In the genomic region with DNA sequence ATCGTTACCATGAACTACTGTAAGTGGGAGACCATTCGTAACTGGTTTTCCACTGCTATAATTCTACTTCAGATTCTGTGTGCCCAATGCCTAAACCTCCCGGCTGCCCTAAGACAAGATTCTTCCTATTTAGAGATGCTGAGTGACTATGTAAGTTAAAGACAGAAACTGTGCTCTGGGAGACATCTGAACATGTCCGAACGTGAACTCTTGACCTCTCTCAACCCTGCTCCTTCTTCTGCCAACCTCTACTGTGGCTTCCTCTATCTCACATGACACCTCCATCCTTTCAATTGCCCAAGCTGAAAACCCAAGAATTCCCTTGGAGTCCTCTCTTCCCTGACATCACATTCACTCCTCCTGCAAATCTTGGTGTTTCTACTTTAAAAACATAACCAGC, we compare ENCODE assay signal across 20 cellular contexts.
"Had no signal": no experiment of that assay in that cellular context is flagged by ENCODE, and none has a peak within 500 bp of the region (broad histone marks: within the 10 kb centered on the region; RNA-seq: fewer than 3 reads in every experiment).

No MANE protein-coding gene starts in this region.

- H3K27ac ChIP-seq: heart right ventricle, lower lobe of right lung, tibial artery had no signal

- H3K4me1 Mint-ChIP-seq: activated CD4-positive, alpha-beta T cell treated with anti-CD3 and anti-CD28 coated beads, Interleukin-2, amount 10 ng/mL, durations not matched to agents 7 days and 5 days; activated naive CD8-positive, alpha-beta T cell treated with anti-CD3 and anti-CD28 coated beads, Interleukin-2, amount 50 U/mL, for 24 hours had no signal

- H3K9me3 ChIP-seq: lower lobe of right lung, mucosa of descending colon, tibial artery had no signal

- H3K4me3 Mint-ChIP-seq: activated CD4-positive, alpha-beta T cell treated with anti-CD3 and anti-CD28 coated beads, Interleukin-2, amount 10 ng/mL, durations not matched to agents 7 days and 5 days; activated CD8-positive, alpha-beta memory T cell treated with anti-CD3 and anti-CD28 coated beads, Interleukin-2, amount 10 ng/mL, durations not matched to agents 7 days and 5 days; activated CD8-positive, alpha-beta T cell treated with anti-CD3 and anti-CD28 coated beads for 36 hours; activated naive CD8-positive, alpha-beta T cell treated with anti-CD3 and anti-CD28 coated beads, Interleukin-2, amount 50 U/mL, for 24 hours; dendritic cell treated with granulocyte-macrophage colony-stimulating factor and Interleukin-4, amounts not matched to agents 40 ng/mL and 50 ng/mL, for 4 days; T-helper 17 cell had no signal

- DNase-seq: activated CD4-positive, alpha-beta T cell treated with anti-CD3 and anti-CD28 coated beads, Interleukin-2, amount 10 ng/mL, durations not matched to agents 7 days and 5 days; activated CD8-positive, alpha-beta memory T cell treated with anti-CD3 and anti-CD28 coated beads, Interleukin-2, amount 10 ng/mL, durations not matched to agents 7 days and 5 days; activated CD8-positive, alpha-beta T cell treated with anti-CD3 and anti-CD28 coated beads for 36 hours; activated gamma-delta T cell; activated naive CD4-positive, alpha-beta T cell treated with anti-CD3 and anti-CD28 coated beads, Interleukin-2, amount 50 U/mL, for 16 hours; activated naive CD8-positive, alpha-beta T cell treated with anti-CD3 and anti-CD28 coated beads, Interleukin-2, amount 50 U/mL, for 24 hours; activated T-cell treated with anti-CD3 and anti-CD28 coated beads for 4 hours; effector CD4-positive, alpha-beta T cell; erythroblast; foreskin fibroblast; heart right ventricle; lower lobe of right lung; mesendoderm; mucosa of descending colon; stimulated activated CD4-positive, alpha-beta T cell treated with anti-CD3 and anti-CD28 coated beads, Interleukin-2, amount 100 ng/mL, for 48 hours; stimulated activated CD8-positive, alpha-beta memory T cell treated with anti-CD3 and anti-CD28 coated beads, Interleukin-4, amount 100 ng/mL, for 48 hours; stimulated activated naive CD4-positive, alpha-beta T cell treated with Interleukin-2 at 50 U/mL for 16 hours; T-helper 17 cell; tibial artery had no signal

- H3K4me3 ChIP-seq: heart right ventricle, lower lobe of right lung, mucosa of descending colon, tibial artery had no signal

- H3K27ac Mint-ChIP-seq: activated CD4-positive, alpha-beta T cell treated with anti-CD3 and anti-CD28 coated beads, Interleukin-2, amount 10 ng/mL, durations not matched to agents 7 days and 5 days; activated CD8-positive, alpha-beta memory T cell treated with anti-CD3 and anti-CD28 coated beads, Interleukin-2, amount 10 ng/mL, durations not matched to agents 7 days and 5 days; activated CD8-positive, alpha-beta T cell treated with anti-CD3 and anti-CD28 coated beads for 36 hours; activated naive CD8-positive, alpha-beta T cell treated with anti-CD3 and anti-CD28 coated beads, Interleukin-2, amount 50 U/mL, for 24 hours; dendritic cell treated with granulocyte-macrophage colony-stimulating factor and Interleukin-4, amounts not matched to agents 40 ng/mL and 50 ng/mL, for 4 days; T-helper 17 cell had no signal

- H3K27me3 Mint-ChIP-seq: activated CD4-positive, alpha-beta T cell treated with anti-CD3 and anti-CD28 coated beads, Interleukin-2, amount 10 ng/mL, durations not matched to agents 7 days and 5 days; activated CD8-positive, alpha-beta memory T cell treated with anti-CD3 and anti-CD28 coated beads, Interleukin-2, amount 10 ng/mL, durations not matched to agents 7 days and 5 days; activated CD8-positive, alpha-beta T cell treated with anti-CD3 and anti-CD28 coated beads for 36 hours; activated naive CD8-positive, alpha-beta T cell treated with anti-CD3 and anti-CD28 coated beads, Interleukin-2, amount 50 U/mL, for 24 hours; dendritic cell treated with granulocyte-macrophage colony-stimulating factor and Interleukin-4, amounts not matched to agents 40 ng/mL and 50 ng/mL, for 4 days; T-helper 17 cell had no signal

- H3K9me3 Mint-ChIP-seq: dendritic cell treated with granulocyte-macrophage colony-stimulating factor and Interleukin-4, amounts not matched to agents 40 ng/mL and 50 ng/mL, for 4 days had no signal

- ATAC-seq: activated CD8-positive, alpha-beta memory T cell treated with anti-CD3 and anti-CD28 coated beads, Interleukin-2, amount 10 ng/mL, durations not matched to agents 7 days and 5 days; activated CD8-positive, alpha-beta T cell treated with anti-CD3 and anti-CD28 coated beads for 36 hours; activated naive CD8-positive, alpha-beta T cell treated with anti-CD3 and anti-CD28 coated beads, Interleukin-2, amount 50 U/mL, for 24 hours; heart right ventricle; lower lobe of right lung; mucosa of descending colon; T-helper 17 cell had no signal

- H3K27me3 ChIP-seq: heart right ventricle, tibial artery had no signal

- H3K4me1 ChIP-seq: heart right ventricle, lower lobe of right lung, tibial artery had no signal
